In the genomic region with DNA sequence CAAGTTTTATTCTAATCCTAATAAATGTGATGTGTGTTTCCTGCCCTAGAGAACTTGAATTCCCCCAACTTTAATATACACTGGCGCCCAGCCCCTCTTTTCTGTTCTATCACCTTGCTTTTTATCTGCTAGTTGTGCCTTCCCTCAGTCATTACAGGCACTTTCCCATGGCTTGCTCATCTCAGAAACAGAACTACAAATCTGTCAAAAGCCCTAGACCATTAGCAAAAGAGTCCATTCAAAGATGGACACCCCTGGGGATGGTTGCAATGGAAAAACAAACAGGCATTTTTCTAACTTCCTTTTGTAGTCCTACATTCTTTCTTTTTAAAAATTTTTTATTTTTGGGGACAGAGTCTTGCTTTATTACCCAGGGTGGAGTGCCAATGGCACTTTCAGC, we compare ENCODE assay signal across 34 cellular contexts.
"Had no signal": no experiment of that assay in that cellular context is flagged by ENCODE, and none has a peak within 500 bp of the region (broad histone marks: within the 10 kb centered on the region; RNA-seq: fewer than 3 reads in every experiment).

No MANE protein-coding gene starts in this region.

- DNase-seq: Karpas-422, Kasumi-1, MG63, MM.1S, MV-4-11, NCI-H1048, NCI-H1092, NCI-H1092 treated with DMSO at 0.1 percent for 48 hours, NCI-H1105 treated with DMSO at 0.1 percent for 48 hours, NCI-H1417 treated with DMSO at 0.1 percent for 48 hours, NCI-H1436, NCI-H1436 treated with DMSO at 0.1 percent for 48 hours, NCI-H146, NCI-H1694, NCI-H1694 treated with DMSO at 0.1 percent for 48 hours, NCI-H187, NCI-H187 treated with DMSO at 0.1 percent for 48 hours, NCI-H1930, NCI-H2029, NCI-H2029 treated with DMSO at 0.1 percent for 48 hours, NCI-H2081, NCI-H2081 treated with DMSO at 0.1 percent for 48 hours, NCI-H2107, NCI-H2171, NCI-H2171 treated with DMSO at 0.1 percent for 48 hours, NCI-H2227 treated with DMSO at 0.1 percent for 48 hours, NCI-H226, NCI-H345, NCI-H446, NCI-H446 treated with DMSO at 0.1 percent for 48 hours, NCI-H510A, NCI-H510A treated with DMSO at 0.1 percent for 48 hours, NCI-H524 had no signal

- H3K27me3 ChIP-seq: MG63 had no signal

- H3K9me3 ChIP-seq: MG63 had no signal

- H3K27ac ChIP-seq: KMS-11 had no signal

- H3K4me3 ChIP-seq: MG63 had no signal

- H3K36me3 ChIP-seq: MG63 had no signal
